In genomic region chr1:75901371-75901770, GRCh38 we compare ENCODE assay signal across 1 cellular context.
TF ChIP-seq lines count a peak whose summit lies in the region.

No MANE protein-coding gene starts in this region.

TF ChIP-seq in GM12878, 131 proteins besides CTCF, POLR2A, EP300 and RAD21 (continued from another document):
- no peak for TF ChIP-seq CUX1 (IDR thresholded peaks at IDR 0.05; ENCODE audit: insufficient replicate concordance, low read depth, low read length)
- TF ChIP-seq STAT1 (conservative IDR thresholded peaks at IDR 0.05): no peak
- TF ChIP-seq SREBF2 (IDR thresholded peaks at IDR 0.05; ENCODE audit: low read length): no peak
- no peak for TF ChIP-seq SMAD5 (IDR thresholded peaks at IDR 0.05; ENCODE audit: low read depth)
- TF ChIP-seq KDM1A (IDR thresholded peaks at IDR 0.05; ENCODE audit: borderline replicate concordance): no peak
- TF ChIP-seq CBX5 (IDR thresholded peaks at IDR 0.05; ENCODE audit: low read depth): no peak
